2 cellular contexts compared by ENCODE assay signal in the genomic region with DNA sequence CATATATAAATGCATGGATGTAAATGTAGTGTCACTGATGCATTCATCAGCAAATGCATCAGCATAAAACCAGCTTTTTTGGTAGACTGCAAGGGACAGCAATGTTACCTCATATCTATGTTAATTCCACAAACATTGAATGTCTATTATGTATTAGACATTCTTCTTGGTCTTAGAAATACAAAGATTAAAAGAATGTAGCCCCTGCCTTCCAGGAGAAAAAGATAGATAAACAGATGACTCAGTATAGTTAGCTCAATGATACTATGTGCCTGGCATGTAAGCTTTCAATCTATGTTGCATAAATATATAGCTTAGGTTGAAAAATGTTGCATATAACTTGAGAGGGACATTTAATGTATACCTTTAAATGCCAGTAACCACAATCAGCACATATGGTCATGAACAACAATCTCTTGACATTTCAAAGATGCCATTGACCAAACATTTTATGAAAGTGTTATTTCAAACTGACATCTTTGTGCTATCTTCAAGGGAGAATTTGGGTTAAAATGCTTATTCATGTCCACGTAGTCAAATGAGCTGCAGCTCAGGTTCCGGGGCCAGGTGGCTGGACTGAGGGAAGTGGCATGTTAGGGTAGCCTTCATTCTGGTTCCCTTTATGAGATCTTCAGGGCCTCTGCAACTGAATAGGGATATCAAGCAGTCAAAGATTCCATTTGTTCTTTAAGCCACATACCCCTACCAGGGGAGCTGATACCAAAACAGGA.
TF ChIP-seq lines count a peak whose summit lies in the region.

No MANE protein-coding gene starts in this region.

TF ChIP-seq in IMR-90, 13 proteins besides CTCF, POLR2A, EP300 and RAD21:
- TF ChIP-seq MAZ (IDR thresholded peaks at IDR 0.05; ENCODE audit: borderline replicate concordance, low read depth, low read length) (no peak; the same call in 1 of the 2 replicates), FOS (IDR thresholded peaks at IDR 0.05; ENCODE audit: low read depth, low read length) (peak; percentile 84), CEBPB (IDR thresholded peaks at IDR 0.05; ENCODE audit: low read depth, low read length) (peak; percentile 59), NFE2L2 (IDR thresholded peaks at IDR 0.05; ENCODE audit: low read depth, low read length) (peak; percentile 68), MXI1 (IDR thresholded peaks at IDR 0.05; ENCODE audit: borderline replicate concordance, low read depth, low read length) (no peak), ELK1 (IDR thresholded peaks at IDR 0.05; ENCODE audit: borderline replicate concordance, low read depth, low read length) (no peak)

TF ChIP-seq in HepG2, 621 proteins besides CTCF, POLR2A, EP300 and RAD21:
- TF ChIP-seq, protein P1, sequence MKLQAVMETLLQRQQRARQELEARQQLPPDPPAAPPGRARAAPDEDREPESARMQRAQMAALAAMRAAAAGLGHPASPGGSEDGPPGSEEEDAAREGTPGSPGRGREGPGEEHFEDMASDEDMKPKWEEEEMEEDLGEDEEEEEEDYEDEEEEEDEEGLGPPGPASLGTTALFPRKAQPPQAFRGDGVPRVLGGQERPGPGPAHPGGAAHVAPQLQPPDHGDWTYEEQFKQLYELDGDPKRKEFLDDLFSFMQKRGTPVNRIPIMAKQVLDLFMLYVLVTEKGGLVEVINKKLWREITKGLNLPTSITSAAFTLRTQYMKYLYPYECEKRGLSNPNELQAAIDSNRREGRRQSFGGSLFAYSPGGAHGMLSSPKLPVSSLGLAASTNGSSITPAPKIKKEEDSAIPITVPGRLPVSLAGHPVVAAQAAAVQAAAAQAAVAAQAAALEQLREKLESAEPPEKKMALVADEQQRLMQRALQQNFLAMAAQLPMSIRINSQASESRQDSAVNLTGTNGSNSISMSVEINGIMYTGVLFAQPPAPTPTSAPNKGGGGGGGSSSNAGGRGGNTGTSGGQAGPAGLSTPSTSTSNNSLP (IDR thresholded peaks at IDR 0.05; ENCODE audit: low read depth, low read length), result no peak
- TF ChIP-seq ZNF121 (CRISPR knock-in tag; IDR thresholded peaks at IDR 0.05) (no peak), ZKSCAN5 (CRISPR knock-in tag; IDR thresholded peaks at IDR 0.05) (no peak), MEIS1 (CRISPR knock-in tag; IDR thresholded peaks at IDR 0.05; ENCODE audit: borderline replicate concordance) (no peak), ZNF713 (CRISPR knock-in tag; IDR thresholded peaks at IDR 0.05) (no peak), ZNF224 (CRISPR knock-in tag; IDR thresholded peaks at IDR 0.05) (no peak)
- TF ChIP-seq, protein P2, sequence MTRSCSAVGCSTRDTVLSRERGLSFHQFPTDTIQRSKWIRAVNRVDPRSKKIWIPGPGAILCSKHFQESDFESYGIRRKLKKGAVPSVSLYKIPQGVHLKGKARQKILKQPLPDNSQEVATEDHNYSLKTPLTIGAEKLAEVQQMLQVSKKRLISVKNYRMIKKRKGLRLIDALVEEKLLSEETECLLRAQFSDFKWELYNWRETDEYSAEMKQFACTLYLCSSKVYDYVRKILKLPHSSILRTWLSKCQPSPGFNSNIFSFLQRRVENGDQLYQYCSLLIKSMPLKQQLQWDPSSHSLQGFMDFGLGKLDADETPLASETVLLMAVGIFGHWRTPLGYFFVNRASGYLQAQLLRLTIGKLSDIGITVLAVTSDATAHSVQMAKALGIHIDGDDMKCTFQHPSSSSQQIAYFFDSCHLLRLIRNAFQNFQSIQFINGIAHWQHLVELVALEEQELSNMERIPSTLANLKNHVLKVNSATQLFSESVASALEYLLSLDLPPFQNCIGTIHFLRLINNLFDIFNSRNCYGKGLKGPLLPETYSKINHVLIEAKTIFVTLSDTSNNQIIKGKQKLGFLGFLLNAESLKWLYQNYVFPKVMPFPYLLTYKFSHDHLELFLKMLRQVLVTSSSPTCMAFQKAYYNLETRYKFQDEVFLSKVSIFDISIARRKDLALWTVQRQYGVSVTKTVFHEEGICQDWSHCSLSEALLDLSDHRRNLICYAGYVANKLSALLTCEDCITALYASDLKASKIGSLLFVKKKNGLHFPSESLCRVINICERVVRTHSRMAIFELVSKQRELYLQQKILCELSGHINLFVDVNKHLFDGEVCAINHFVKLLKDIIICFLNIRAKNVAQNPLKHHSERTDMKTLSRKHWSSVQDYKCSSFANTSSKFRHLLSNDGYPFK (CRISPR knock-in tag; IDR thresholded peaks at IDR 0.05; ENCODE audit: borderline replicate concordance), result no peak
